Comparison of ENCODE assay signal across 1 cellular context in the genomic region with DNA sequence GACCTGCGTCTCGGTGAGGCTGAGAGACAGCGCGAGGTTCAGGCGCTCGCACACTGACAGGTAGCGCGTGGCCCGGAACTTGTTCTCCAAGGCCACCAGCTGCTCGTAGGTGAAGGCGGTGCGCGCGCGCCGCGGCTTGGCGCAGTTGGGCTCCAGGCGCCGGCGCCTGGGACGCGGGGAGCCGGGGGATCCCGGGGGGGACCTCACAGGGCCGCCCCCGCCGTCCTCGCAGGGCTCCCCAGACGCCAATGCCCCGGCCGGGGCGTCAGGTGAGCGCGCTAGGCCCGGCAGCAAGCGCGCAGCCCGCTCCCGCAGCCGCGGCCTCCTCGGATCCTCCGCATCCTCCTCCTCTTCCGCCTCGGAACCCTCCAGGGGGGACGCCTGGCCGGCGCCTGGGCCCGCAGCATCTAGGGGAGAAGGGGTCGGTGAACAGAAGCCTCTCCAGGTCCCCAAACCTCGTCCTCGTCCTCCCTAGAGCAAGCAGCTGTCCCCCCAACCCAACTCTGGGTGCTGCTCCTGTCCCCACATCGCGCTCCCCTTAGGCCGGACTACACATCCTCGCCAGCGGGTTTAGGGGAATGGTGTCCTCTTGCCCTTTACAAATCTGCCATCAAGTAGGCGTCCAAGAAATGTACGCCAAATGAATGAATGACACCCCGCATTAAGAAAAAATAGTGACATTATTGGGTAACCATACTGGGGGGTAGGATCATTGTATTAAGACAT.
A peak's percentile ranks its signal among the peaks of the same experiment; 100 is the strongest.
TF ChIP-seq lines count a peak whose summit lies in the region.

No MANE protein-coding gene starts in this region.

TF ChIP-seq in HepG2, 621 proteins besides CTCF, POLR2A, EP300 and RAD21:
- TF ChIP-seq, protein P1, sequence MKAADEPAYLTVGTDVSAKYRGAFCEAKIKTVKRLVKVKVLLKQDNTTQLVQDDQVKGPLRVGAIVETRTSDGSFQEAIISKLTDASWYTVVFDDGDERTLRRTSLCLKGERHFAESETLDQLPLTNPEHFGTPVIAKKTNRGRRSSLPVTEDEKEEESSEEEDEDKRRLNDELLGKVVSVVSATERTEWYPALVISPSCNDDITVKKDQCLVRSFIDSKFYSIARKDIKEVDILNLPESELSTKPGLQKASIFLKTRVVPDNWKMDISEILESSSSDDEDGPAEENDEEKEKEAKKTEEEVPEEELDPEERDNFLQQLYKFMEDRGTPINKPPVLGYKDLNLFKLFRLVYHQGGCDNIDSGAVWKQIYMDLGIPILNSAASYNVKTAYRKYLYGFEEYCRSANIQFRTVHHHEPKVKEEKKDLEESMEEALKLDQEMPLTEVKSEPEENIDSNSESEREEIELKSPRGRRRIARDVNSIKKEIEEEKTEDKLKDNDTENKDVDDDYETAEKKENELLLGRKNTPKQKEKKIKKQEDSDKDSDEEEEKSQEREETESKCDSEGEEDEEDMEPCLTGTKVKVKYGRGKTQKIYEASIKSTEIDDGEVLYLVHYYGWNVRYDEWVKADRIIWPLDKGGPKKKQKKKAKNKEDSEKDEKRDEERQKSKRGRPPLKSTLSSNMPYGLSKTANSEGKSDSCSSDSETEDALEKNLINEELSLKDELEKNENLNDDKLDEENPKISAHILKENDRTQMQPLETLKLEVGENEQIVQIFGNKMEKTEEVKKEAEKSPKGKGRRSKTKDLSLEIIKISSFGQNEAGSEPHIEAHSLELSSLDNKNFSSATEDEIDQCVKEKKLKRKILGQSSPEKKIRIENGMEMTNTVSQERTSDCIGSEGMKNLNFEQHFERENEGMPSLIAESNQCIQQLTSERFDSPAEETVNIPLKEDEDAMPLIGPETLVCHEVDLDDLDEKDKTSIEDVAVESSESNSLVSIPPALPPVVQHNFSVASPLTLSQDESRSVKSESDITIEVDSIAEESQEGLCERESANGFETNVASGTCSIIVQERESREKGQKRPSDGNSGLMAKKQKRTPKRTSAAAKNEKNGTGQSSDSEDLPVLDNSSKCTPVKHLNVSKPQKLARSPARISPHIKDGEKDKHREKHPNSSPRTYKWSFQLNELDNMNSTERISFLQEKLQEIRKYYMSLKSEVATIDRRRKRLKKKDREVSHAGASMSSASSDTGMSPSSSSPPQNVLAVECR (CRISPR knock-in tag; IDR thresholded peaks at IDR 0.05; ENCODE audit: borderline replicate concordance): peak; percentile 27; the same call in 1 of the 2 replicates
- peak; percentile 51; the same call in 1 of the 2 replicates for TF ChIP-seq GABPB1 (CRISPR knock-in tag; IDR thresholded peaks at IDR 0.05)
- TF ChIP-seq ZNF605 (CRISPR knock-in tag; IDR thresholded peaks at IDR 0.05): no peak
- TF ChIP-seq ZNF800 (CRISPR knock-in tag; IDR thresholded peaks at IDR 0.05): peak; percentile 19; the same call in 1 of the 2 replicates
- TF ChIP-seq NR3C1 (CRISPR knock-in tag; IDR thresholded peaks at IDR 0.05): no peak
- 0 out of 2 replicates have a peak, but pooled peaks have one; percentile 17 for TF ChIP-seq EZH2 (conservative IDR thresholded peaks at IDR 0.05; ENCODE audit: low read depth, low read length)
- TF ChIP-seq, protein P2, sequence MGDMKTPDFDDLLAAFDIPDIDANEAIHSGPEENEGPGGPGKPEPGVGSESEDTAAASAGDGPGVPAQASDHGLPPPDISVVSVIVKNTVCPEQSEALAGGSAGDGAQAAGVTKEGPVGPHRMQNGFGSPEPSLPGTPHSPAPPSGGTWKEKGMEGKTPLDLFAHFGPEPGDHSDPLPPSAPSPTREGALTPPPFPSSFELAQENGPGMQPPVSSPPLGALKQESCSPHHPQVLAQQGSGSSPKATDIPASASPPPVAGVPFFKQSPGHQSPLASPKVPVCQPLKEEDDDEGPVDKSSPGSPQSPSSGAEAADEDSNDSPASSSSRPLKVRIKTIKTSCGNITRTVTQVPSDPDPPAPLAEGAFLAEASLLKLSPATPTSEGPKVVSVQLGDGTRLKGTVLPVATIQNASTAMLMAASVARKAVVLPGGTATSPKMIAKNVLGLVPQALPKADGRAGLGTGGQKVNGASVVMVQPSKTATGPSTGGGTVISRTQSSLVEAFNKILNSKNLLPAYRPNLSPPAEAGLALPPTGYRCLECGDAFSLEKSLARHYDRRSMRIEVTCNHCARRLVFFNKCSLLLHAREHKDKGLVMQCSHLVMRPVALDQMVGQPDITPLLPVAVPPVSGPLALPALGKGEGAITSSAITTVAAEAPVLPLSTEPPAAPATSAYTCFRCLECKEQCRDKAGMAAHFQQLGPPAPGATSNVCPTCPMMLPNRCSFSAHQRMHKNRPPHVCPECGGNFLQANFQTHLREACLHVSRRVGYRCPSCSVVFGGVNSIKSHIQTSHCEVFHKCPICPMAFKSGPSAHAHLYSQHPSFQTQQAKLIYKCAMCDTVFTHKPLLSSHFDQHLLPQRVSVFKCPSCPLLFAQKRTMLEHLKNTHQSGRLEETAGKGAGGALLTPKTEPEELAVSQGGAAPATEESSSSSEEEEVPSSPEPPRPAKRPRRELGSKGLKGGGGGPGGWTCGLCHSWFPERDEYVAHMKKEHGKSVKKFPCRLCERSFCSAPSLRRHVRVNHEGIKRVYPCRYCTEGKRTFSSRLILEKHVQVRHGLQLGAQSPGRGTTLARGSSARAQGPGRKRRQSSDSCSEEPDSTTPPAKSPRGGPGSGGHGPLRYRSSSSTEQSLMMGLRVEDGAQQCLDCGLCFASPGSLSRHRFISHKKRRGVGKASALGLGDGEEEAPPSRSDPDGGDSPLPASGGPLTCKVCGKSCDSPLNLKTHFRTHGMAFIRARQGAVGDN (CRISPR knock-in tag; IDR thresholded peaks at IDR 0.05): peak; percentile 17; the same call in 1 of the 2 replicates
- no peak for TF ChIP-seq ZNF792 (CRISPR knock-in tag; IDR thresholded peaks at IDR 0.05)
